ENCODE assay signal across 2 cellular contexts in the genomic region with DNA sequence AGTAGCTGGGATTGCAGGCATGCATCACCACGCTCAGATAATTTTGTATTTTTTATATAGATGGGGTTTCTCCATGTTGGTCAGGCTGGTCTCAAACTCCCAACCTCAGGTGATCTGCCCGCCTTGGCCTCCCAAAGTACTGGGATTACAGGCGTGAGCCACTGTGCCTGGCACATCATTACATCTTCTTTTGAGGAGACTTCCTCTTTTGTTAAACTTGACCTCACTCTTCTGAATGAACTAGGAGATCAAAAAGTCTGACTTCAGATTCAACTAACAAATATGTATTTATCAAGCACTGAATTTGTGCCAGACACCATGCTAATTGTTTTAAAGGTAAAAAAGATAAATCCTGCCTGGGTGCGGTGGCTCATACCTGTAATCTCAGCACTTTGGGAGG.
TF ChIP-seq lines count a peak whose summit lies in the region.

No MANE protein-coding gene starts in this region.

TF ChIP-seq in GM12891, 5 proteins besides CTCF, POLR2A, EP300 and RAD21:
- peak; percentile 55 for TF ChIP-seq SPI1 (IDR thresholded peaks at IDR 0.05; ENCODE audit: low read depth, low read length)

TF ChIP-seq in GM12878, 131 proteins besides CTCF, POLR2A, EP300 and RAD21:
- peak; percentile 42; the same call in 1 of the 2 replicates for TF ChIP-seq SPI1 (IDR thresholded peaks at IDR 0.05; ENCODE audit: borderline replicate concordance, insufficient read depth, low read depth, low read length)
